ENCODE assay signal across 8 cellular contexts in genomic region chr2:231672617-231673347, GRCh38.
DNase-seq lines count a peak whose midpoint lies in the region; ATAC-seq lines count a peak whose summit lies in the region.

No MANE protein-coding gene starts in this region.

- ATAC-seq in GM18867 (IDR thresholded peaks at IDR 0.05; ENCODE audit: unreplicated experiment) (peak; percentile 34), HG02970 (IDR thresholded peaks at IDR 0.05; ENCODE audit: low FRiP score, unreplicated experiment) (peak; percentile 44), memory B cell (ENCODE audit: low read depth) (peak; percentile 70)
- ATAC-seq in central memory CD8-positive, alpha-beta T cell (replicated peaks; ENCODE audit: extremely low read depth, poor library complexity, severe bottlenecking), result peak; percentile 35

- H3K27ac Mint-ChIP-seq in central memory CD8-positive, alpha-beta T cell (ENCODE audit: low read depth), result no peak overlapping the region
- peak overlapping the region; percentile 99 for H3K27ac Mint-ChIP-seq in memory B cell
- H3K27ac Mint-ChIP-seq in activated T-cell treated with anti-CD3 and anti-CD28 coated beads, Interleukin-2, amount 50 U/mL, for 24 hours, result no peak overlapping the region

- H3K4me1 Mint-ChIP-seq in central memory CD8-positive, alpha-beta T cell, result peaks cover 3% of the 10 kb centered on the region
- H3K4me1 Mint-ChIP-seq in memory B cell, result peaks cover 56% of the 10 kb centered on the region
- peaks cover 11% of the 10 kb centered on the region for H3K4me1 Mint-ChIP-seq in activated T-cell treated with anti-CD3 and anti-CD28 coated beads, Interleukin-2, amount 50 U/mL, for 24 hours (ENCODE audit: low read depth)

- H3K36me3 Mint-ChIP-seq in central memory CD8-positive, alpha-beta T cell (ENCODE audit: insufficient read depth), result no peaks in the 10 kb centered on the region
- H3K36me3 Mint-ChIP-seq in memory B cell, result no peaks in the 10 kb centered on the region
- no peaks in the 10 kb centered on the region for H3K36me3 Mint-ChIP-seq in activated T-cell treated with anti-CD3 and anti-CD28 coated beads, Interleukin-2, amount 50 U/mL, for 24 hours (ENCODE audit: low read depth)

- DNase-seq in COLO829 (ENCODE audit: low spot score), result peak; percentile 53
- peak; percentile 72 for DNase-seq in NCI-H2196 treated with DMSO at 0.1 percent for 48 hours (lab: John Stamatoyannopoulos, UW; ENCODE audit: unreplicated experiment)
- no peak for DNase-seq in central memory CD8-positive, alpha-beta T cell (ENCODE audit: low spot score in 2 of 2)
- DNase-seq in memory B cell (ENCODE audit: low spot score in 2 of 2), result peak; percentile 89 to 92
- DNase-seq in superior temporal gyrus (ENCODE audit: extremely low spot score), result no peak
- no peak for DNase-seq in activated T-cell treated with anti-CD3 and anti-CD28 coated beads, Interleukin-2, amount 50 U/mL, for 24 hours

- no peak overlapping the region for H3K4me3 Mint-ChIP-seq in central memory CD8-positive, alpha-beta T cell
- H3K4me3 Mint-ChIP-seq in memory B cell, result peak overlapping the region; percentile 94
- no peak overlapping the region for H3K4me3 Mint-ChIP-seq in activated T-cell treated with anti-CD3 and anti-CD28 coated beads, Interleukin-2, amount 50 U/mL, for 24 hours

- H3K27me3 Mint-ChIP-seq in central memory CD8-positive, alpha-beta T cell, result no peaks in the 10 kb centered on the region
- H3K27me3 Mint-ChIP-seq in memory B cell, result no peaks in the 10 kb centered on the region
- no peaks in the 10 kb centered on the region for H3K27me3 Mint-ChIP-seq in activated T-cell treated with anti-CD3 and anti-CD28 coated beads, Interleukin-2, amount 50 U/mL, for 24 hours

- H3K9me3 Mint-ChIP-seq in central memory CD8-positive, alpha-beta T cell, result no peaks in the 10 kb centered on the region
- H3K9me3 Mint-ChIP-seq in memory B cell, result no peaks in the 10 kb centered on the region
- no peaks in the 10 kb centered on the region for H3K9me3 Mint-ChIP-seq in activated T-cell treated with anti-CD3 and anti-CD28 coated beads, Interleukin-2, amount 50 U/mL, for 24 hours

Comparison
In these comparisons a context has a peak if more than half of its experiments do, and no peak if none do; other contexts are left out.
1. DNase-seq: peak in COLO829 (single experiment), NCI-H2196 treated with DMSO at 0.1 percent for 48 hours (single experiment) and memory B cell (2 of 2); none in central memory CD8-positive, alpha-beta T cell (0 of 2), superior temporal gyrus (single experiment) and activated T-cell treated with anti-CD3 and anti-CD28 coated beads, Interleukin-2, amount 50 U/mL, for 24 hours (single experiment).
2. Peak in every context shown above with its lines, with median percentiles within 50 percentile points of each other: ATAC-seq.